In genomic region chr20:59933849-59934585, GRCh38 we compare ENCODE assay signal across 8 cellular contexts. TPM values are rescaled to one million over a fixed set of nuclear protein-coding genes. Genes with fewer than 3 reads are reported as not detected.
A peak's percentile ranks its signal among the peaks of the same experiment; 100 is the strongest.
DNase-seq lines count a peak whose midpoint lies in the region; ATAC-seq and TF ChIP-seq lines count a peak whose summit lies in the region.

No MANE protein-coding gene starts in this region.

- H3K27ac Mint-ChIP-seq in Calu3 (ENCODE audit: unreplicated experiment), result peak overlapping the region; percentile 79
- no peak overlapping the region for H3K27ac Mint-ChIP-seq in type B pancreatic cell

- H3K9me3 Mint-ChIP-seq in Calu3 (ENCODE audit: low read depth, unreplicated experiment) (no peaks in the 10 kb centered on the region), type B pancreatic cell (no peaks in the 10 kb centered on the region)

- intact Hi-C loops in Calu3 (cut with micrococcal nuclease; ENCODE audit: unreplicated experiment), result no loop called here
- intact Hi-C loops in left ventricle myocardium superior (cut with micrococcal nuclease), result no loop called here
- intact Hi-C loops in posterior vena cava (cut with DNase I), result no loop called here

- ATAC-seq in GM21390 (IDR thresholded peaks at IDR 0.05; ENCODE audit: unreplicated experiment), result peak; percentile 85
- ATAC-seq in left ventricle myocardium superior, result peak; percentile 90

- no peak overlapping the region for H3K9ac ChIP-seq in HUES48 (ENCODE audit: low read depth, low read length)

- H3K4me3 ChIP-seq in HUES48 (ENCODE audit: low read depth, low read length), result peak overlapping the region; percentile 57

- no peak overlapping the region for H3K27ac ChIP-seq in HUES48 (ENCODE audit: low read depth, low read length)

- H3K36me3 Mint-ChIP-seq in Calu3 (ENCODE audit: insufficient read depth, unreplicated experiment) (peaks cover 37% of the 10 kb centered on the region), type B pancreatic cell (peaks cover 6% of the 10 kb centered on the region)

- peak; percentile 98 for DNase-seq in Calu3
- peak; percentile 62 to 75 (median 70) for DNase-seq in T-helper 1 cell
- DNase-seq in amniotic stem cell (lab: John Stamatoyannopoulos, UW), result peak; percentile 49
- DNase-seq in left ventricle myocardium superior, result peak; percentile 92
- DNase-seq in posterior vena cava (ENCODE audit: low spot score), result peak; percentile 93
- DNase-seq in type B pancreatic cell (ENCODE audit: extremely low spot score, unreplicated experiment), result peak; percentile 86

- H3K4me1 ChIP-seq in HUES48 (ENCODE audit: control insufficient read depth, insufficient read depth, low read length), result peaks cover 8% of the 10 kb centered on the region

- peak; percentile 98 for TF ChIP-seq CTCF in Calu3 (IDR thresholded peaks at IDR 0.05; ENCODE audit: unreplicated experiment)
- peak; percentile 99 for TF ChIP-seq CTCF in type B pancreatic cell (conservative IDR thresholded peaks at IDR 0.05)

- H3K27me3 ChIP-seq in HUES48 (ENCODE audit: control insufficient read depth, insufficient read depth, low read length), result peaks cover 34% of the 10 kb centered on the region

- H3K27me3 Mint-ChIP-seq in Calu3 (ENCODE audit: unreplicated experiment), result no peaks in the 10 kb centered on the region
- H3K27me3 Mint-ChIP-seq in type B pancreatic cell, result peaks cover 3% of the 10 kb centered on the region

- peaks cover 2% of the 10 kb centered on the region for H3K9me3 ChIP-seq in HUES48 (ENCODE audit: control insufficient read depth, insufficient read depth, low read length)

- H3K4me3 Mint-ChIP-seq in Calu3 (ENCODE audit: low read depth, unreplicated experiment), result peak overlapping the region; percentile 85
- H3K4me3 Mint-ChIP-seq in type B pancreatic cell, result peak overlapping the region; percentile 84

- no TSS peak for BruUV-seq in Calu3 (replicated peaks; lab: Mats Ljungman, UMichigan)

- H3K4me1 Mint-ChIP-seq in Calu3 (ENCODE audit: low read depth, unreplicated experiment) (peaks cover 44% of the 10 kb centered on the region), type B pancreatic cell (ENCODE audit: unreplicated experiment) (peaks cover 27% of the 10 kb centered on the region)

- CTCF ChIA-PET in Calu3 (lab: Charles Lee), result interaction anchor here (0.6 to 1.7 kb wide), 11 partner anchors 8 to 123 kb away, joined by 3 to 7 read pairs (median 4); no protein-coding TSS in a partner anchor

- H3K36me3 ChIP-seq in HUES48 (ENCODE audit: control insufficient read depth, insufficient read depth, low read length), result no peaks in the 10 kb centered on the region

RNA-seq across cellular contexts. Expression of gene SYCP2, which starts 0.6 kb away (rescaled TPM):
- total RNA-seq in Calu3 (2022) (56.0 and 58.1 TPM in 2 replicates), left ventricle myocardium superior (2.8 TPM), posterior vena cava (1 to 10 TPM in 1 of 2 donors, under 1 TPM in 1; 0.97 to 3.1 TPM), type B pancreatic cell (ENCODE audit: low replicate concordance) (0.88 and 1.6 TPM in 2 replicates)

RNA-seq across cellular contexts. Expression of gene PPP1R3D, which starts 6.1 kb away (rescaled TPM):
- 16.6 and 17.9 TPM in 2 replicates for total RNA-seq in Calu3 (2022)
- 13.7 TPM for total RNA-seq in left ventricle myocardium superior
- 1 to 10 TPM; 7.2 to 9.2 TPM for total RNA-seq in posterior vena cava
- total RNA-seq in type B pancreatic cell (ENCODE audit: low replicate concordance), result 6.4 and 7.6 TPM in 2 replicates

RNA-seq across cellular contexts. Expression of gene FAM217B, which starts 6.2 kb away (rescaled TPM):
- 32.3 and 34.4 TPM in 2 replicates for total RNA-seq in Calu3 (2022)
- 37.6 TPM for total RNA-seq in left ventricle myocardium superior
- total RNA-seq in posterior vena cava, result 10 to 100 TPM in 1 of 2 donors, 1 to 10 TPM in 1; 8.2 to 11.2 TPM
- 13.8 and 27.6 TPM in 2 replicates for total RNA-seq in type B pancreatic cell (ENCODE audit: low replicate concordance)

RNA-seq across cellular contexts. Expression of gene CDH26, which starts 24.2 kb away (rescaled TPM):
- 0.76 and 1.1 TPM in 2 replicates for total RNA-seq in Calu3 (2022)
- total RNA-seq in left ventricle myocardium superior, result 1.6 TPM
- 1 to 10 TPM in 1 of 2 donors, under 1 TPM in 1; 0.52 to 2.1 TPM for total RNA-seq in posterior vena cava
- total RNA-seq in type B pancreatic cell (ENCODE audit: low replicate concordance), result 3.6 and 6.9 TPM in 2 replicates

Comparison
In these comparisons a context has a peak if more than half of its experiments do, and no peak if none do; other contexts are left out.
1. RNA of gene SYCP2, which starts 0.6 kb away (total RNA-seq): 56.0 to 58.1 TPM in Calu3; 0.97 to 3.1 TPM in posterior vena cava, 2.8 TPM in left ventricle myocardium superior (single experiment) and 0.88 to 1.6 TPM in type B pancreatic cell; every median in the first group is over 10 times any median in the second.
2. Peak in every context shown above with its lines, with median percentiles within 50 percentile points of each other: DNase-seq.